Comparison of ENCODE assay signal across 1 cellular context in the genomic region with DNA sequence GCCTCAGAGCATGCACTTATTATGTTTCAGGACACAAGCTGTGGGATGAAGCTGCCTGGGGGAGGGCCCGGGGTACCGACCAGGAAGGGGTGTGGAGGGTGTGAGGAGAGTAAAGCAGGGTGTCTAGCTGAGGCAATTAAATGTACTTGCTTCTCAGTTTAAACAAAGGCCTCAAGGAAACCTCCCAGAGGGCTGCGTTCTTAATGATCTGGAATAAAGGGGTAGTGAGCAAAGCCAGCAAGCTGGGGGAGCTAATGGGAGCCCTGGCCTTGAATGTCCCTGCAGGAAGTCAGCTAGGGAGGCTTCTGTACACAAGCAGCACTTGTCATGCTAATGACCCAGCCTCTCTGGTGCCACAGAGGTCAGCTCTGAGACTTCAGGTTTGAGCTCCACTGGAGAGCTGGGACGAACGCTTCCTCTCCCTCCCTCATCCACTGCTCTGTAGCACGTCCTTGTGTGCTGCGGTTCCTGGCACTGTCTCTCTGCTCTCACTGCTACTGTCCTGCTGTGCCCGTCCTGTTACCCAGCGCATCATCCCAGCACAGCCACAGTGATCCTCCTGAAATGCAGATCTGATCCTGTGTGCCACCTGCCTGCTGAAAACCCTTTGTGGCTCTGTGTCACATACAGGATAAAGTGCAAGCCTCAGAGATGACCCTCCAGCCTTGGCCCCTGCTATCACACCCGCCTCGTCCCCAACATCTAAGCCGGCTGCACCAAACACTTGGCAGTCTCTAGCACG.
TF ChIP-seq lines count a peak whose summit lies in the region.

No MANE protein-coding gene starts in this region.

TF ChIP-seq in GM23338, 12 proteins besides CTCF, POLR2A, EP300 and RAD21 (continued from another document):
- TF ChIP-seq, protein P1, sequence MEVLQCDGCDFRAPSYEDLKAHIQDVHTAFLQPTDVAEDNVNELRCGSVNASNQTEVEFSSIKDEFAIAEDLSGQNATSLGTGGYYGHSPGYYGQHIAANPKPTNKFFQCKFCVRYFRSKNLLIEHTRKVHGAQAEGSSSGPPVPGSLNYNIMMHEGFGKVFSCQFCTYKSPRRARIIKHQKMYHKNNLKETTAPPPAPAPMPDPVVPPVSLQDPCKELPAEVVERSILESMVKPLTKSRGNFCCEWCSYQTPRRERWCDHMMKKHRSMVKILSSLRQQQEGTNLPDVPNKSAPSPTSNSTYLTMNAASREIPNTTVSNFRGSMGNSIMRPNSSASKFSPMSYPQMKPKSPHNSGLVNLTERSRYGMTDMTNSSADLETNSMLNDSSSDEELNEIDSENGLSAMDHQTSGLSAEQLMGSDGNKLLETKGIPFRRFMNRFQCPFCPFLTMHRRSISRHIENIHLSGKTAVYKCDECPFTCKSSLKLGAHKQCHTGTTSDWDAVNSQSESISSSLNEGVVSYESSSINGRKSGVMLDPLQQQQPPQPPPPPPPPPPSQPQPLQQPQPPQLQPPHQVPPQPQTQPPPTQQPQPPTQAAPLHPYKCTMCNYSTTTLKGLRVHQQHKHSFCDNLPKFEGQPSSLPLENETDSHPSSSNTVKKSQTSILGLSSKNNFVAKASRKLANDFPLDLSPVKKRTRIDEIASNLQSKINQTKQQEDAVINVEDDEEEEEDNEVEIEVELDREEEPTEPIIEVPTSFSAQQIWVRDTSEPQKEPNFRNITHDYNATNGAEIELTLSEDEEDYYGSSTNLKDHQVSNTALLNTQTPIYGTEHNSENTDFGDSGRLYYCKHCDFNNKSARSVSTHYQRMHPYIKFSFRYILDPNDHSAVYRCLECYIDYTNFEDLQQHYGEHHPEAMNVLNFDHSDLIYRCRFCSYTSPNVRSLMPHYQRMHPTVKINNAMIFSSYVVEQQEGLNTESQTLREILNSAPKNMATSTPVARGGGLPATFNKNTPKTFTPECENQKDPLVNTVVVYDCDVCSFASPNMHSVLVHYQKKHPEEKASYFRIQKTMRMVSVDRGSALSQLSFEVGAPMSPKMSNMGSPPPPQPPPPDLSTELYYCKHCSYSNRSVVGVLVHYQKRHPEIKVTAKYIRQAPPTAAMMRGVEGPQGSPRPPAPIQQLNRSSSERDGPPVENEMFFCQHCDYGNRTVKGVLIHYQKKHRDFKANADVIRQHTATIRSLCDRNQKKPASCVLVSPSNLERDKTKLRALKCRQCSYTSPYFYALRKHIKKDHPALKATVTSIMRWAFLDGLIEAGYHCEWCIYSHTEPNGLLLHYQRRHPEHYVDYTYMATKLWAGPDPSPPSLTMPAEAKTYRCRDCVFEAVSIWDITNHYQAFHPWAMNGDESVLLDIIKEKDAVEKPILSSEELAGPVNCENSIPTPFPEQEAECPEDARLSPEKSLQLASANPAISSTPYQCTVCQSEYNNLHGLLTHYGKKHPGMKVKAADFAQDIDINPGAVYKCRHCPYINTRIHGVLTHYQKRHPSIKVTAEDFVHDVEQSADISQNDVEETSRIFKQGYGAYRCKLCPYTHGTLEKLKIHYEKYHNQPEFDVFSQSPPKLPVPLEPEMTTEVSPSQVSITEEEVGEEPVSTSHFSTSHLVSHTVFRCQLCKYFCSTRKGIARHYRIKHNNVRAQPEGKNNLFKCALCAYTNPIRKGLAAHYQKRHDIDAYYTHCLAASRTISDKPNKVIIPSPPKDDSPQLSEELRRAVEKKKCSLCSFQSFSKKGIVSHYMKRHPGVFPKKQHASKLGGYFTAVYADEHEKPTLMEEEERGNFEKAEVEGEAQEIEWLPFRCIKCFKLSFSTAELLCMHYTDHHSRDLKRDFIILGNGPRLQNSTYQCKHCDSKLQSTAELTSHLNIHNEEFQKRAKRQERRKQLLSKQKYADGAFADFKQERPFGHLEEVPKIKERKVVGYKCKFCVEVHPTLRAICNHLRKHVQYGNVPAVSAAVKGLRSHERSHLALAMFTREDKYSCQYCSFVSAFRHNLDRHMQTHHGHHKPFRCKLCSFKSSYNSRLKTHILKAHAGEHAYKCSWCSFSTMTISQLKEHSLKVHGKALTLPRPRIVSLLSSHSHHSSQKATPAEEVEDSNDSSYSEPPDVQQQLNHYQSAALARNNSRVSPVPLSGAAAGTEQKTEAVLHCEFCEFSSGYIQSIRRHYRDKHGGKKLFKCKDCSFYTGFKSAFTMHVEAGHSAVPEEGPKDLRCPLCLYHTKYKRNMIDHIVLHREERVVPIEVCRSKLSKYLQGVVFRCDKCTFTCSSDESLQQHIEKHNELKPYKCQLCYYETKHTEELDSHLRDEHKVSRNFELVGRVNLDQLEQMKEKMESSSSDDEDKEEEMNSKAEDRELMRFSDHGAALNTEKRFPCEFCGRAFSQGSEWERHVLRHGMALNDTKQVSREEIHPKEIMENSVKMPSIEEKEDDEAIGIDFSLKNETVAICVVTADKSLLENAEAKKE (CRISPR knock-in tag; IDR thresholded peaks at IDR 0.05): peak; percentile 91
- TF ChIP-seq NANOG (IDR thresholded peaks at IDR 0.05; ENCODE audit: borderline replicate concordance): peak; percentile 91
- TF ChIP-seq, protein P2, sequence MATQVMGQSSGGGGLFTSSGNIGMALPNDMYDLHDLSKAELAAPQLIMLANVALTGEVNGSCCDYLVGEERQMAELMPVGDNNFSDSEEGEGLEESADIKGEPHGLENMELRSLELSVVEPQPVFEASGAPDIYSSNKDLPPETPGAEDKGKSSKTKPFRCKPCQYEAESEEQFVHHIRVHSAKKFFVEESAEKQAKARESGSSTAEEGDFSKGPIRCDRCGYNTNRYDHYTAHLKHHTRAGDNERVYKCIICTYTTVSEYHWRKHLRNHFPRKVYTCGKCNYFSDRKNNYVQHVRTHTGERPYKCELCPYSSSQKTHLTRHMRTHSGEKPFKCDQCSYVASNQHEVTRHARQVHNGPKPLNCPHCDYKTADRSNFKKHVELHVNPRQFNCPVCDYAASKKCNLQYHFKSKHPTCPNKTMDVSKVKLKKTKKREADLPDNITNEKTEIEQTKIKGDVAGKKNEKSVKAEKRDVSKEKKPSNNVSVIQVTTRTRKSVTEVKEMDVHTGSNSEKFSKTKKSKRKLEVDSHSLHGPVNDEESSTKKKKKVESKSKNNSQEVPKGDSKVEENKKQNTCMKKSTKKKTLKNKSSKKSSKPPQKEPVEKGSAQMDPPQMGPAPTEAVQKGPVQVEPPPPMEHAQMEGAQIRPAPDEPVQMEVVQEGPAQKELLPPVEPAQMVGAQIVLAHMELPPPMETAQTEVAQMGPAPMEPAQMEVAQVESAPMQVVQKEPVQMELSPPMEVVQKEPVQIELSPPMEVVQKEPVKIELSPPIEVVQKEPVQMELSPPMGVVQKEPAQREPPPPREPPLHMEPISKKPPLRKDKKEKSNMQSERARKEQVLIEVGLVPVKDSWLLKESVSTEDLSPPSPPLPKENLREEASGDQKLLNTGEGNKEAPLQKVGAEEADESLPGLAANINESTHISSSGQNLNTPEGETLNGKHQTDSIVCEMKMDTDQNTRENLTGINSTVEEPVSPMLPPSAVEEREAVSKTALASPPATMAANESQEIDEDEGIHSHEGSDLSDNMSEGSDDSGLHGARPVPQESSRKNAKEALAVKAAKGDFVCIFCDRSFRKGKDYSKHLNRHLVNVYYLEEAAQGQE (IDR thresholded peaks at IDR 0.05; ENCODE audit: unreplicated experiment): no peak
TF ChIP-seq in GM23338: peak in this region for 6.
